Comparison of ENCODE assay signal across 8 cellular contexts in genomic region chr11:124738713-124739478, GRCh38. TPM values are rescaled to one million over a fixed set of nuclear protein-coding genes. Genes with fewer than 3 reads are reported as not detected.
DNase-seq lines count a peak whose midpoint lies in the region; ATAC-seq and TF ChIP-seq lines count a peak whose summit lies in the region.

No MANE protein-coding gene starts in this region.

- no peaks in the 10 kb centered on the region for H3K36me3 Mint-ChIP-seq in CD4-positive, alpha-beta T cell (ENCODE audit: low read depth)

- H3K9ac ChIP-seq in Loucy (ENCODE audit: low read depth, low read length, poor library complexity, severe bottlenecking) (no peak overlapping the region), neural cell (ENCODE audit: low read length) (peak overlapping the region; percentile 42)

- H3K36me3 ChIP-seq in Loucy (ENCODE audit: insufficient read depth, low read length) (no peaks in the 10 kb centered on the region), neural cell (ENCODE audit: insufficient read depth, low read length) (no peaks in the 10 kb centered on the region)

- H3K27me3 Mint-ChIP-seq in CD4-positive, alpha-beta T cell, result peaks cover 7% of the 10 kb centered on the region

- no peak for ATAC-seq in CD4-positive, alpha-beta T cell (ENCODE audit: poor library complexity)
- no peak for ATAC-seq in HG02759 (IDR thresholded peaks at IDR 0.05; ENCODE audit: unreplicated experiment)

- no peaks in the 10 kb centered on the region for H3K9me3 Mint-ChIP-seq in CD4-positive, alpha-beta T cell

- H3K4me2 ChIP-seq in Loucy (ENCODE audit: low read depth, low read length, poor library complexity, severe bottlenecking), result peak overlapping the region; percentile 62
- peak overlapping the region; percentile 78 for H3K4me2 ChIP-seq in neural cell (ENCODE audit: low read length)

- CTCF ChIA-PET in CD4-positive, alpha-beta T cell (lab: Charles Lee), result interaction anchor here (0.9 to 2.4 kb wide), 3 partner anchors 19 to 27 kb away, joined by 3 to 10 read pairs (median 4); no protein-coding TSS in a partner anchor

- no peaks in the 10 kb centered on the region for H3K9me3 ChIP-seq in CD4-positive, alpha-beta T cell (ENCODE audit: control insufficient read depth, low read length)
- H3K9me3 ChIP-seq in Loucy (ENCODE audit: insufficient read depth, low read depth, low read length) (no peaks in the 10 kb centered on the region), neural cell (ENCODE audit: low read length) (no peaks in the 10 kb centered on the region)

- no peaks in the 10 kb centered on the region for H3K9me2 ChIP-seq in Loucy (replicated peaks; ENCODE audit: low read depth, low read length)
- H3K9me2 ChIP-seq in neural cell (ENCODE audit: insufficient read depth, low read length), result no peaks in the 10 kb centered on the region

- no peak for DNase-seq in CD4-positive, alpha-beta T cell
- DNase-seq in coronary artery (ENCODE audit: low spot score), result no peak
- no peak for DNase-seq in NCI-H748 (lab: John Stamatoyannopoulos, UW; ENCODE audit: unreplicated experiment)
- DNase-seq in NCI-H345 (lab: John Stamatoyannopoulos, UW), result no peak
- DNase-seq in NK-92 treated with Interleukin-12 subunit alpha and Interleukin-12 subunit beta, amount 100 ng/mL, for 24 hours (lab: John Stamatoyannopoulos, UW), result no peak

- H3F3A ChIP-seq in Loucy (ENCODE audit: low read depth), result no peaks in the 10 kb centered on the region
- no peaks in the 10 kb centered on the region for H3F3A ChIP-seq in neural cell (ENCODE audit: insufficient read depth, low read length, poor library complexity, severe bottlenecking)

- H3K79me2 ChIP-seq in Loucy (ENCODE audit: insufficient read depth, low read length) (no peaks in the 10 kb centered on the region), neural cell (replicated peaks; ENCODE audit: insufficient read depth, low read length) (no peaks in the 10 kb centered on the region)

- POLR2A ChIA-PET in CD4-positive, alpha-beta T cell (lab: Charles Lee), result interaction anchor here (1.0 to 1.1 kb wide), 2 partner anchors 8 to 12 kb away, joined by 4 to 6 read pairs; partner anchors contain the start of gene VSIG2

- H3K4me1 ChIP-seq in Loucy (ENCODE audit: insufficient read depth, low read length, poor library complexity, severe bottlenecking), result peaks cover 26% of the 10 kb centered on the region

- H3K4me3 ChIP-seq in Loucy (ENCODE audit: low read length, poor library complexity, severe bottlenecking) (peak overlapping the region; percentile 74), coronary artery (peak overlapping the region; percentile 74), neural cell (ENCODE audit: low read length) (peak overlapping the region; percentile 77)

- H3K4me1 Mint-ChIP-seq in CD4-positive, alpha-beta T cell (ENCODE audit: low read depth), result peaks cover 21% of the 10 kb centered on the region

- H3K27me3 ChIP-seq in CD4-positive, alpha-beta T cell (ENCODE audit: control insufficient read depth, insufficient read depth, low read length), result peaks cover 6% of the 10 kb centered on the region
- no peaks in the 10 kb centered on the region for H3K27me3 ChIP-seq in Loucy (ENCODE audit: insufficient read depth, low read length, poor library complexity, severe bottlenecking)
- H3K27me3 ChIP-seq in neural cell (ENCODE audit: insufficient read depth, low read depth, low read length), result peaks cover 40% of the 10 kb centered on the region

- no peak overlapping the region for H3K27ac Mint-ChIP-seq in CD4-positive, alpha-beta T cell

- no peak overlapping the region for H3K27ac ChIP-seq in CD4-positive, alpha-beta T cell (ENCODE audit: low read depth, low read length)
- H3K27ac ChIP-seq in coronary artery, result peak overlapping the region; percentile 48 to 78
- H3K27ac ChIP-seq in neural cell (ENCODE audit: low read length), result no peak overlapping the region

- no peak for TF ChIP-seq RAD21 in neural cell (conservative IDR thresholded peaks at IDR 0.05)

- H2AFZ ChIP-seq in Loucy (ENCODE audit: low read length), result peak overlapping the region; percentile 78; the same call in 1 of the 2 replicates
- H2AFZ ChIP-seq in neural cell (ENCODE audit: low read depth, low read length), result no peak overlapping the region

- H4K20me1 ChIP-seq in Loucy (ENCODE audit: insufficient read depth, low read length, poor library complexity, severe bottlenecking), result peaks cover 3% of the 10 kb centered on the region
- no peaks in the 10 kb centered on the region for H4K20me1 ChIP-seq in neural cell (ENCODE audit: insufficient read depth)

- no peak for TF ChIP-seq EP300 in neural cell (conservative IDR thresholded peaks at IDR 0.05; ENCODE audit: poor library complexity, severe bottlenecking)

- intact Hi-C loops in CD4-positive, alpha-beta T cell (cut with DNase I, micrococcal nuclease), result loop anchor here in 1 of 2 experiments (2.0 kb wide), 1 partner anchor 66 kb away; the partner anchor contains the start of genes SIAE and SPA17

- peak overlapping the region; percentile 83 for H3K4me3 Mint-ChIP-seq in CD4-positive, alpha-beta T cell

- no peak for TF ChIP-seq CTCF in CD4-positive, alpha-beta T cell (IDR thresholded peaks at IDR 0.05)
- TF ChIP-seq CTCF in Loucy (conservative IDR thresholded peaks at IDR 0.05; ENCODE audit: low read length), result no peak
- TF ChIP-seq CTCF in coronary artery (IDR thresholded peaks at IDR 0.05), result no peak
- TF ChIP-seq CTCF in neural cell (IDR thresholded peaks at IDR 0.05; ENCODE audit: poor library complexity, severe bottlenecking), result no peak

TF ChIP-seq in neural cell, 6 proteins besides CTCF, POLR2A, EP300 and RAD21:
- TF ChIP-seq TAF1 (IDR thresholded peaks at IDR 0.05; ENCODE audit: low read depth), result no peak
- TF ChIP-seq SMC3 (conservative IDR thresholded peaks at IDR 0.05; ENCODE audit: poor library complexity), result no peak
- TF ChIP-seq MXI1 (conservative IDR thresholded peaks at IDR 0.05; ENCODE audit: poor library complexity, severe bottlenecking), result no peak
- TF ChIP-seq REST (IDR thresholded peaks at IDR 0.05; ENCODE audit: borderline replicate concordance), result no peak
- TF ChIP-seq EZH2 (IDR thresholded peaks at IDR 0.05; ENCODE audit: borderline replicate concordance, insufficient read depth, low read length, poor library complexity, severe bottlenecking), result no peak
- no peak for TF ChIP-seq POLR2AphosphoS5 (IDR thresholded peaks at IDR 0.05)

RNA-seq across cellular contexts. Expression of gene NRGN, which starts 0.8 kb away (rescaled TPM):
- total RNA-seq in CD4-positive, alpha-beta T cell, result 1 to 10 TPM in 1 of 2 experiments, under 1 TPM in 1; 0.84 to 1.4 TPM
- polyA plus RNA-seq in neural cell, result 0.69 and 1.1 TPM in 2 replicates
- polyA minus RNA-seq in neural cell, result 0.58 and 1.5 TPM in 2 replicates

RNA-seq across cellular contexts. Expression of gene VSIG2, which starts 13.2 kb away (rescaled TPM):
- under 1 TPM in 1 of 2 experiments, not detected in 1; 0.28 TPM for total RNA-seq in CD4-positive, alpha-beta T cell
- not detected in 2 replicates for polyA plus RNA-seq in neural cell
- not detected in 2 replicates for polyA minus RNA-seq in neural cell

RNA-seq across cellular contexts. Expression of gene ESAM, which starts 23.2 kb away (rescaled TPM):
- total RNA-seq in CD4-positive, alpha-beta T cell, result under 1 TPM; 0.38 to 0.64 TPM
- 0.77 TPM in 1 of 2 replicates, not detected in the other for polyA plus RNA-seq in neural cell
- polyA minus RNA-seq in neural cell, result 0.73 and 0.93 TPM in 2 replicates

Comparison
In these comparisons a context has a peak if more than half of its experiments do, and no peak if none do; other contexts are left out.
1. H3K27ac ChIP-seq: peak in coronary artery (2 of 2); none in CD4-positive, alpha-beta T cell (single experiment) and neural cell (single experiment).
2. Peak in every context shown above with its lines, with median percentiles within 50 percentile points of each other: H3K4me3 ChIP-seq.